Comparison of ENCODE assay signal across 1 cellular context in the genomic region with DNA sequence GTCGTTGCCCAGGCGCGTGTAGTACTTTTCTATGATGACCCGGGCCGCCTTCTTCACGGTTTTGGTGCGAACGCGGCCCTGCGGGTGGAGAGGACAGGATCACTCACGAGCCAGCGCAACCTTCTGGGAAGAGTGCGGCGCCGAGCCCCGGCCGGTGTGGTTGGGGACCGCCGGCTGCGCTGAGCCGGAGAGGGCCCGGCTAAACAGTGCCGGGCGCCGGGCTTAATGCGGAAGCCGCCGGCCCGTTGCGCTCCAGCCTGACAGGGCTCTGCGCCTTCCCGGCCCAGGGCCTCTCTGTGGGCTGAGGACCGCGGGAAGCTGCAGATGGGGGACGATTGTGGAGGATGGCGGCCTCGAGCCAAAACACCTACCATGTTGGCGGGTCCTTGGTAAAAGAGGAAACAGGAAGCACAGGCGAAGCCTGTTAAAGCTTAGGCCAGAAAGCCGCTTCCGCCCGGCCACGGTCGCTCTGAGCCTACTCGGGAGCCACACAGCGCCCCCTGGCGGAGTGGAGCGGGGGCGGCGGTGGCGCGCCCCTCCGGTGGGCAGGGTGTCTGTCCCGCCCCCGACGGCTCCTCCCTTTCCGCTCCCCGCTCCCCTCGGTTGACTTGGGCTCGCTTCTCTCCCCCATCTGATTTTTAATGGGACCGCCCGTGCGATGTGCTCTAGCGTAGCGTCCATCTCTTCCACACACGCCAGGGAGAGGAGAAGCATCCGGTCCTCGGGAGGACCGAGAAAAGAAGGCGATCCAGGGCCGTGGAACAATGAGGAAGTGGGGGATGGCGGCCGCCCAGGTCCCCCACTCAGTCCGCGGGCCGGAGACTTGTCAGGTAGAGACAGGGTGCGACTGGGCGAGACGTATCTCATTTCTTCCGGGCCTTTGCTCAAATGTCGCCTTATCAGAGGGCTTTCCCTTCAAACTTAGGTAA.
TF ChIP-seq lines count a peak whose summit lies in the region.

Gene RPS17 (minus strand): TSS at position 403 of the 929 bp plus-strand sequence. CDS start 29 bp downstream, at position 374.

TF ChIP-seq in GM12878, 131 proteins besides CTCF, POLR2A, EP300 and RAD21 (continued from another document):
- TF ChIP-seq ZBTB4 (CRISPR knock-in tag; IDR thresholded peaks at IDR 0.05) (no peak), HCFC1 (IDR thresholded peaks at IDR 0.05; ENCODE audit: low read length) (peak; percentile 76), POLR2AphosphoS2 (IDR thresholded peaks at IDR 0.05; ENCODE audit: low read depth, low read length) (peak; percentile 98), CHD2 (IDR thresholded peaks at IDR 0.05; ENCODE audit: borderline replicate concordance, low read depth, low read length) (peak; percentile 80; the same call in 1 of the 2 replicates), WRNIP1 (IDR thresholded peaks at IDR 0.05; ENCODE audit: borderline replicate concordance, low read depth, low read length) (peak; percentile 83; the same call in 1 of the 2 replicates), ZSCAN29 (IDR thresholded peaks at IDR 0.05) (peak; percentile 74; the same call in 1 of the 2 replicates), RUNX3 (IDR thresholded peaks at IDR 0.05; ENCODE audit: low read length) (peak; percentile 56), TARDBP (IDR thresholded peaks at IDR 0.05; ENCODE audit: borderline replicate concordance) (peak; percentile 57; the same call in 1 of the 2 replicates), NR2C1 (IDR thresholded peaks at IDR 0.05) (peak; percentile 72), FOS (IDR thresholded peaks at IDR 0.05; ENCODE audit: borderline replicate concordance, extremely low read depth, insufficient read length) (no peak), PML (IDR thresholded peaks at IDR 0.05; ENCODE audit: low read length) (peak; percentile 99), CBX5 (IDR thresholded peaks at IDR 0.05; ENCODE audit: low read depth) (0 out of 2 replicates have a peak, but pooled peaks have one; percentile 69), FOXK2 (IDR thresholded peaks at IDR 0.05) (peak; percentile 94), NR2C2 (IDR thresholded peaks at IDR 0.05; ENCODE audit: borderline replicate concordance, control insufficient read depth, insufficient read length, low read depth) (no peak), SREBF2 (IDR thresholded peaks at IDR 0.05; ENCODE audit: low read length) (0 out of 2 replicates have a peak, but pooled peaks have one; percentile 38), MYB (IDR thresholded peaks at IDR 0.05; ENCODE audit: borderline replicate concordance, low read depth, low read length) (no peak), MTA3 (IDR thresholded peaks at IDR 0.05; ENCODE audit: borderline replicate concordance, low read length) (no peak; the same call in 1 of the 2 replicates), HDAC6 (IDR thresholded peaks at IDR 0.05; ENCODE audit: unreplicated experiment) (peak; percentile 76), BCL11A (IDR thresholded peaks at IDR 0.05; ENCODE audit: low read depth, low read length) (0 out of 2 replicates have a peak, but pooled peaks have one; percentile 43), NFIC (IDR thresholded peaks at IDR 0.05; ENCODE audit: low read depth, low read length) (no peak; the same call in 1 of the 2 replicates), IKZF1 (conservative IDR thresholded peaks at IDR 0.05) (peak; percentile 92), ESRRA (IDR thresholded peaks at IDR 0.05; ENCODE audit: low read length) (no peak), PBX3 (IDR thresholded peaks at IDR 0.05; ENCODE audit: insufficient replicate concordance, low read depth, low read length) (no peak), ATF3 (IDR thresholded peaks at IDR 0.05; ENCODE audit: borderline replicate concordance, extremely low read depth, low read depth, low read length) (no peak), KLF5 (IDR thresholded peaks at IDR 0.05; ENCODE audit: partially characterized antibody) (peak; percentile 97), ATF2 (IDR thresholded peaks at IDR 0.05; ENCODE audit: low read length) (no peak), CHD4 (IDR thresholded peaks at IDR 0.05) (no peak), SMAD1 (IDR thresholded peaks at IDR 0.05; ENCODE audit: low read depth, partially characterized antibody) (peak; percentile 20), ZZZ3 (IDR thresholded peaks at IDR 0.05; ENCODE audit: control insufficient read depth, insufficient read length, low read depth) (no peak), MYC (IDR thresholded peaks at IDR 0.05; ENCODE audit: insufficient read depth, insufficient read length, insufficient replicate concordance, low read length, severe bottlenecking) (peak; percentile 99), TBL1XR1 (IDR thresholded peaks at IDR 0.05; ENCODE audit: low read depth, low read length) (peak; percentile 63), SIX5 (IDR thresholded peaks at IDR 0.05; ENCODE audit: low read depth, low read length, severe bottlenecking) (peak; percentile 53), CREB1 (IDR thresholded peaks at IDR 0.05; ENCODE audit: low read depth) (peak; percentile 66), FOXM1 (IDR thresholded peaks at IDR 0.05; ENCODE audit: low read depth, low read length) (peak; percentile 80), RB1 (IDR thresholded peaks at IDR 0.05; ENCODE audit: borderline replicate concordance) (peak; percentile 90), TCF3 (IDR thresholded peaks at IDR 0.05; ENCODE audit: borderline replicate concordance, insufficient read depth, low read depth, low read length) (peak; percentile 60; the same call in 1 of the 2 replicates), STAT1 (conservative IDR thresholded peaks at IDR 0.05) (peak; percentile 75), EZH2 (IDR thresholded peaks at IDR 0.05; ENCODE audit: borderline replicate concordance, control insufficient read depth, low read depth, low read length) (no peak), RAD51 (IDR thresholded peaks at IDR 0.05) (no peak), YY1 (IDR thresholded peaks at IDR 0.05; ENCODE audit: low read depth, low read length) (peak; percentile 92), TCF12 (IDR thresholded peaks at IDR 0.05; ENCODE audit: low read depth, low read length) (peak; percentile 73), ETV6 (conservative IDR thresholded peaks at IDR 0.05 in 1 of 2, IDR thresholded peaks at IDR 0.05 in 1 of 2; ENCODE audit: borderline replicate concordance in 1 of 2, low read depth in 1 of 2) (peak in 1 of 2 experiments; percentile 77; a peak in 1 of 4 replicates)
- TF ChIP-seq, protein P1, sequence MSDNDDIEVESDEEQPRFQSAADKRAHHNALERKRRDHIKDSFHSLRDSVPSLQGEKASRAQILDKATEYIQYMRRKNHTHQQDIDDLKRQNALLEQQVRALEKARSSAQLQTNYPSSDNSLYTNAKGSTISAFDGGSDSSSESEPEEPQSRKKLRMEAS (IDR thresholded peaks at IDR 0.05; ENCODE audit: low read depth, low read length), result peak; percentile 89
- TF ChIP-seq, protein P2, sequence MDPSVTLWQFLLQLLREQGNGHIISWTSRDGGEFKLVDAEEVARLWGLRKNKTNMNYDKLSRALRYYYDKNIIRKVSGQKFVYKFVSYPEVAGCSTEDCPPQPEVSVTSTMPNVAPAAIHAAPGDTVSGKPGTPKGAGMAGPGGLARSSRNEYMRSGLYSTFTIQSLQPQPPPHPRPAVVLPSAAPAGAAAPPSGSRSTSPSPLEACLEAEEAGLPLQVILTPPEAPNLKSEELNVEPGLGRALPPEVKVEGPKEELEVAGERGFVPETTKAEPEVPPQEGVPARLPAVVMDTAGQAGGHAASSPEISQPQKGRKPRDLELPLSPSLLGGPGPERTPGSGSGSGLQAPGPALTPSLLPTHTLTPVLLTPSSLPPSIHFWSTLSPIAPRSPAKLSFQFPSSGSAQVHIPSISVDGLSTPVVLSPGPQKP (IDR thresholded peaks at IDR 0.05; ENCODE audit: low read depth, low read length), result peak; percentile 93
- TF ChIP-seq, protein P3, sequence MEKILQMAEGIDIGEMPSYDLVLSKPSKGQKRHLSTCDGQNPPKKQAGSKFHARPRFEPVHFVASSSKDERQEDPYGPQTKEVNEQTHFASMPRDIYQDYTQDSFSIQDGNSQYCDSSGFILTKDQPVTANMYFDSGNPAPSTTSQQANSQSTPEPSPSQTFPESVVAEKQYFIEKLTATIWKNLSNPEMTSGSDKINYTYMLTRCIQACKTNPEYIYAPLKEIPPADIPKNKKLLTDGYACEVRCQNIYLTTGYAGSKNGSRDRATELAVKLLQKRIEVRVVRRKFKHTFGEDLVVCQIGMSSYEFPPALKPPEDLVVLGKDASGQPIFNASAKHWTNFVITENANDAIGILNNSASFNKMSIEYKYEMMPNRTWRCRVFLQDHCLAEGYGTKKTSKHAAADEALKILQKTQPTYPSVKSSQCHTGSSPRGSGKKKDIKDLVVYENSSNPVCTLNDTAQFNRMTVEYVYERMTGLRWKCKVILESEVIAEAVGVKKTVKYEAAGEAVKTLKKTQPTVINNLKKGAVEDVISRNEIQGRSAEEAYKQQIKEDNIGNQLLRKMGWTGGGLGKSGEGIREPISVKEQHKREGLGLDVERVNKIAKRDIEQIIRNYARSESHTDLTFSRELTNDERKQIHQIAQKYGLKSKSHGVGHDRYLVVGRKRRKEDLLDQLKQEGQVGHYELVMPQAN (conservative IDR thresholded peaks at IDR 0.05), result peak; percentile 90
- TF ChIP-seq, protein P4, sequence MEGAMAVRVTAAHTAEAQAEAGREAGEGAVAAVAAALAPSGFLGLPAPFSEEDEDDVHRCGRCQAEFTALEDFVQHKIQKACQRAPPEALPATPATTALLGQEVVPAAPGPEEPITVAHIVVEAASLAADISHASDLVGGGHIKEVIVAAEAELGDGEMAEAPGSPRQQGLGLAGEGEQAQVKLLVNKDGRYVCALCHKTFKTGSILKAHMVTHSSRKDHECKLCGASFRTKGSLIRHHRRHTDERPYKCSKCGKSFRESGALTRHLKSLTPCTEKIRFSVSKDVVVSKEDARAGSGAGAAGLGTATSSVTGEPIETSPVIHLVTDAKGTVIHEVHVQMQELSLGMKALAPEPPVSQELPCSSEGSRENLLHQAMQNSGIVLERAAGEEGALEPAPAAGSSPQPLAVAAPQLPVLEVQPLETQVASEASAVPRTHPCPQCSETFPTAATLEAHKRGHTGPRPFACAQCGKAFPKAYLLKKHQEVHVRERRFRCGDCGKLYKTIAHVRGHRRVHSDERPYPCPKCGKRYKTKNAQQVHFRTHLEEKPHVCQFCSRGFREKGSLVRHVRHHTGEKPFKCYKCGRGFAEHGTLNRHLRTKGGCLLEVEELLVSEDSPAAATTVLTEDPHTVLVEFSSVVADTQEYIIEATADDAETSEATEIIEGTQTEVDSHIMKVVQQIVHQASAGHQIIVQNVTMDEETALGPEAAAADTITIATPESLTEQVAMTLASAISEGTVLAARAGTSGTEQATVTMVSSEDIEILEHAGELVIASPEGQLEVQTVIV (IDR thresholded peaks at IDR 0.05; ENCODE audit: borderline replicate concordance, partially characterized antibody), result peak; percentile 71
- TF ChIP-seq, protein P5, sequence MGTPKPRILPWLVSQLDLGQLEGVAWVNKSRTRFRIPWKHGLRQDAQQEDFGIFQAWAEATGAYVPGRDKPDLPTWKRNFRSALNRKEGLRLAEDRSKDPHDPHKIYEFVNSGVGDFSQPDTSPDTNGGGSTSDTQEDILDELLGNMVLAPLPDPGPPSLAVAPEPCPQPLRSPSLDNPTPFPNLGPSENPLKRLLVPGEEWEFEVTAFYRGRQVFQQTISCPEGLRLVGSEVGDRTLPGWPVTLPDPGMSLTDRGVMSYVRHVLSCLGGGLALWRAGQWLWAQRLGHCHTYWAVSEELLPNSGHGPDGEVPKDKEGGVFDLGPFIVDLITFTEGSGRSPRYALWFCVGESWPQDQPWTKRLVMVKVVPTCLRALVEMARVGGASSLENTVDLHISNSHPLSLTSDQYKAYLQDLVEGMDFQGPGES (IDR thresholded peaks at IDR 0.05), result no peak
